8 cellular contexts compared by ENCODE assay signal in the genomic region with DNA sequence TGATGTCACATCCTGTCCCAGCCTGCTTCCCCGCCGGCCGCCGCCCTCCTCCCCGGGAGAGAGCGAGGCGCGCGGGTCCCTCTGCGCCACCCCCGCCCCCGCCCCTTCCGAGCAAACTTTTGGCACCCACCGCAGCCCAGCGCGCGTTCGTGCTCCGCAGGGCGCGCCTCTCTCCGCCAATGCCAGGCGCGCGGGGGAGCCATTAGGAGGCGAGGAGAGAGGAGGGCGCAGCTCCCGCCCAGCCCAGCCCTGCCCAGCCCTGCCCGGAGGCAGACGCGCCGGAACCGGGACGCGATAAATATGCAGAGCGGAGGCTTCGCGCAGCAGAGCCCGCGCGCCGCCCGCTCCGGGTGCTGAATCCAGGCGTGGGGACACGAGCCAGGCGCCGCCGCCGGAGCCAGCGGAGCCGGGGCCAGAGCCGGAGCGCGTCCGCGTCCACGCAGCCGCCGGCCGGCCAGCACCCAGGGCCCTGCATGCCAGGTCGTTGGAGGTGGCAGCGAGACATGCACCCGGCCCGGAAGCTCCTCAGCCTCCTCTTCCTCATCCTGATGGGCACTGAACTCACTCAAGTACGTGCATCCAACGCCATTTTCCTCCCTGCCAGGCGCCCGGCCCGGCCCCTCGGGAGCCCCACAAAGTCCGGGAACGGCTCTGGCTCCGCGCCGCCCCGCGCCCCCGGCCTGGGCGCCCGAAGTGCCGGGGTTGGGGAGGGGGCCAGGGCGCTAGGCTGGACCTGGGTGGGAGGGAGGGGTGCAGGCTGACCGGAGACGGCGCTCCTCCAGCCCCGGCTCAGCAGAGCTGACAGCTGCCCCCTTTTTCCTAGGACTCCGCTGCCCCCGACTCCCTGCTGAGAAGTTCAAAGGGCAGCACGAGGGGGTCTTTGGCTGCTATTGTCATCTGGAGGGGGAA. TPM values are rescaled to one million over a fixed set of nuclear protein-coding genes. Genes with fewer than 3 reads are reported as not detected.
A peak's percentile ranks its signal among the peaks of the same experiment; 100 is the strongest.
DNase-seq lines count a peak whose midpoint lies in the region; ATAC-seq and TF ChIP-seq lines count a peak whose summit lies in the region.

No MANE protein-coding gene starts in this region.

- POLR2A ChIA-PET in RWPE1 (lab: Yijun Ruan, JAX; ENCODE audit: low non-redundant PET): no interaction called here
- POLR2A ChIA-PET in activated CD8-positive, alpha-beta T cell treated with anti-CD3 and anti-CD28 coated beads, Interleukin-2, amount 10 ng/mL, durations not matched to agents 7 days and 5 days (lab: Charles Lee): no interaction called here

- CTCF ChIA-PET in RWPE1 (lab: Yijun Ruan, JAX): interaction anchor here (0.7 kb wide), 2 partner anchors 8 to 626 kb away, joined by 3 read pairs; no protein-coding TSS in a partner anchor
- CTCF ChIA-PET in activated CD8-positive, alpha-beta T cell treated with anti-CD3 and anti-CD28 coated beads, Interleukin-2, amount 10 ng/mL, durations not matched to agents 7 days and 5 days (lab: Charles Lee): no interaction called here

- H3K9me3 Mint-ChIP-seq in activated CD8-positive, alpha-beta T cell treated with anti-CD3 and anti-CD28 coated beads, Interleukin-2, amount 10 ng/mL, durations not matched to agents 7 days and 5 days (ENCODE audit: insufficient read depth): no peaks in the 10 kb centered on the region

- no peak overlapping the region for H3K27ac Mint-ChIP-seq in activated CD8-positive, alpha-beta T cell treated with anti-CD3 and anti-CD28 coated beads, Interleukin-2, amount 10 ng/mL, durations not matched to agents 7 days and 5 days

- no peaks in the 10 kb centered on the region for H3K36me3 Mint-ChIP-seq in activated CD8-positive, alpha-beta T cell treated with anti-CD3 and anti-CD28 coated beads, Interleukin-2, amount 10 ng/mL, durations not matched to agents 7 days and 5 days (ENCODE audit: low read depth)

- H3K27ac ChIP-seq in RWPE1 (no peak overlapping the region), heart right ventricle (peak overlapping the region in 3 of 10 donors; percentile 26 to 43 (median 34))

- DNase-seq in DMS 273 treated with DMSO at 0.1 percent for 48 hours (lab: John Stamatoyannopoulos, UW): peak; percentile 47
- DNase-seq in RWPE1 (ENCODE audit: low spot score): peak; percentile 32
- peak; percentile 54 to 68 for DNase-seq in heart right ventricle
- peak; percentile 46 to 95 (median 79) for DNase-seq in posterior cingulate gyrus
- DNase-seq in stimulated activated CD4-positive, alpha-beta T cell treated with anti-CD3 and anti-CD28 coated beads, Interleukin-2, amount 100 ng/mL, for 48 hours: no peak
- DNase-seq in activated CD4-positive, CD25-positive, alpha-beta regulatory T cell (lab: John Stamatoyannopoulos, UW): no peak
- no peak for DNase-seq in activated CD8-positive, alpha-beta T cell treated with anti-CD3 and anti-CD28 coated beads, Interleukin-2, amount 10 ng/mL, durations not matched to agents 7 days and 5 days

- TF ChIP-seq CTCF in RWPE1 (conservative IDR thresholded peaks at IDR 0.05; ENCODE audit: low read depth) (no peak), heart right ventricle (IDR thresholded peaks at IDR 0.05) (no peak)

- peak; percentile 87 to 92 (median 90) for ATAC-seq in heart right ventricle
- no peak for ATAC-seq in HG02642 (IDR thresholded peaks at IDR 0.05; ENCODE audit: poor library complexity, unreplicated experiment)
- no peak for ATAC-seq in activated CD8-positive, alpha-beta T cell treated with anti-CD3 and anti-CD28 coated beads, Interleukin-2, amount 10 ng/mL, durations not matched to agents 7 days and 5 days

- H3K27me3 ChIP-seq in heart right ventricle: peaks cover 0 to 34% (median 12%) of the 10 kb centered on the region in 7 donors

- H3K27me3 Mint-ChIP-seq in activated CD8-positive, alpha-beta T cell treated with anti-CD3 and anti-CD28 coated beads, Interleukin-2, amount 10 ng/mL, durations not matched to agents 7 days and 5 days (ENCODE audit: low read depth): peaks cover 14% of the 10 kb centered on the region

- no peaks in the 10 kb centered on the region for H3K9me3 ChIP-seq in heart right ventricle

- no peaks in the 10 kb centered on the region for H3K4me1 Mint-ChIP-seq in activated CD8-positive, alpha-beta T cell treated with anti-CD3 and anti-CD28 coated beads, Interleukin-2, amount 10 ng/mL, durations not matched to agents 7 days and 5 days (ENCODE audit: low read depth)

- peaks cover 0 to 19% (median 12%) of the 10 kb centered on the region in 9 donors for H3K4me1 ChIP-seq in heart right ventricle

- H3K36me3 ChIP-seq in heart right ventricle: no peaks in the 10 kb centered on the region

- 1 to 2% methylated on average over 80 to 90 of the region's 90 CpGs for WGBS in heart right ventricle, 2 donors

- intact Hi-C loops in heart right ventricle (cut with DNase I) (loop anchor here in 2 of 10 donors (10.0 kb wide), 2 partner anchors 301 to 381 kb away; no protein-coding TSS in a partner anchor), posterior cingulate gyrus (cut with DNase I) (loop anchor here (10.0 kb wide), 1 partner anchor 291 kb away; no protein-coding TSS in a partner anchor)

- peak overlapping the region; percentile 32 to 64 (median 59) for H3K4me3 ChIP-seq in heart right ventricle

- no peak overlapping the region for H3K4me3 Mint-ChIP-seq in activated CD8-positive, alpha-beta T cell treated with anti-CD3 and anti-CD28 coated beads, Interleukin-2, amount 10 ng/mL, durations not matched to agents 7 days and 5 days

RNA-seq across cellular contexts. Expression of a gene that starts 12.0 kb away (rescaled TPM):
- 10 to 100 TPM in 2 of 10 donors, 1 to 10 TPM in 8; 3.3 to 13.3 (median 5.9) TPM for total RNA-seq in heart right ventricle
- polyA plus RNA-seq in heart right ventricle: 10 to 100 TPM; 11.3 to 14.9 TPM
- total RNA-seq in activated CD8-positive, alpha-beta T cell treated with anti-CD3 and anti-CD28 coated beads, Interleukin-2, amount 10 ng/mL, durations not matched to agents 7 days and 5 days: not detected

Comparison
In these comparisons a context has a peak if more than half of its experiments do, and no peak if none do; other contexts are left out.
1. DNase-seq: peak in DMS 273 treated with DMSO at 0.1 percent for 48 hours (single experiment), RWPE1 (single experiment), heart right ventricle (2 of 2) and posterior cingulate gyrus (10 of 10); none in stimulated activated CD4-positive, alpha-beta T cell treated with anti-CD3 and anti-CD28 coated beads, Interleukin-2, amount 100 ng/mL, for 48 hours (0 of 2), activated CD4-positive, CD25-positive, alpha-beta regulatory T cell (0 of 4) and activated CD8-positive, alpha-beta T cell treated with anti-CD3 and anti-CD28 coated beads, Interleukin-2, amount 10 ng/mL, durations not matched to agents 7 days and 5 days (single experiment).
2. ATAC-seq: peak in heart right ventricle (8 of 8); none in HG02642 (single experiment) and activated CD8-positive, alpha-beta T cell treated with anti-CD3 and anti-CD28 coated beads, Interleukin-2, amount 10 ng/mL, durations not matched to agents 7 days and 5 days (single experiment).
3. RNA of a gene that starts 12.0 kb away (total RNA-seq): 3.3 to 13.3 TPM in heart right ventricle; not detected in activated CD8-positive, alpha-beta T cell treated with anti-CD3 and anti-CD28 coated beads, Interleukin-2, amount 10 ng/mL, durations not matched to agents 7 days and 5 days; every median in the first group is over 4 times any median in the second.